8 cellular contexts compared by ENCODE assay signal in genomic region chr3:151085227-151085888, GRCh38. TPM values are rescaled to one million over a fixed set of nuclear protein-coding genes. Genes with fewer than 3 reads are reported as not detected.
DNase-seq lines count a peak whose midpoint lies in the region; ATAC-seq and TF ChIP-seq lines count a peak whose summit lies in the region.

MED12L (plus strand) TSS chr3:151085664; CDS start chr3:151086927, 1,263 bp downstream.

- H3K36me3 Mint-ChIP-seq in nephron progenitor cell (ENCODE audit: low read depth) = peaks cover 8% of the 10 kb centered on the region

- H3K9me3 ChIP-seq in testis = no peaks in the 10 kb centered on the region

- H3K27me3 ChIP-seq in foreskin keratinocyte (peaks cover 95% of the 10 kb centered on the region), testis (no peaks in the 10 kb centered on the region)

- peak within 1 kb of the TSS; percentile 65 to 83 for H3K4me3 ChIP-seq in testis

- TF ChIP-seq CTCF in foreskin keratinocyte (conservative IDR thresholded peaks at IDR 0.05) (peak; percentile 12), nephron progenitor cell (IDR thresholded peaks at IDR 0.05) (no peak), testis (IDR thresholded peaks at IDR 0.05) (no peak)

- H3K27ac ChIP-seq in foreskin keratinocyte (no peak within 1 kb of the TSS), testis (peak within 1 kb of the TSS; percentile 72 to 73)

- peak within 1 kb of the TSS; percentile 91 for H3K4me3 Mint-ChIP-seq in nephron progenitor cell

- ATAC-seq in GM19463 (IDR thresholded peaks at IDR 0.05; ENCODE audit: unreplicated experiment) (peak; percentile 67), foreskin keratinocyte (peak; percentile 72)

- H3K27me3 Mint-ChIP-seq in nephron progenitor cell (ENCODE audit: low read depth, poor library complexity) = peaks cover 20% of the 10 kb centered on the region

- no peak for TF ChIP-seq POLR2A in testis (IDR thresholded peaks at IDR 0.05)

- WGBS in testis, 2 donors = 1% methylated on average over 49 of the region's 84 CpGs; no CpG with 5 or more reads in 1 of the 2 donors

- H3K27ac Mint-ChIP-seq in nephron progenitor cell = no peak within 1 kb of the TSS

- intact Hi-C loops in testis (cut with DNase I; ENCODE audit: low total_unique reads) = no loop called here

- H3K4me1 Mint-ChIP-seq in nephron progenitor cell = peaks cover 39% of the 10 kb centered on the region

- H3K4me1 ChIP-seq in foreskin keratinocyte (no peaks in the 10 kb centered on the region), testis (peaks cover 4% of the 10 kb centered on the region)

- no peaks in the 10 kb centered on the region for H3K9me3 Mint-ChIP-seq in nephron progenitor cell

- peak; percentile 40 for DNase-seq in CMK (ENCODE audit: low read depth)
- peak; percentile 81 for DNase-seq in HK-2 (ENCODE audit: unreplicated experiment)
- peak; percentile 68 to 74 for DNase-seq in NOMO-1 (lab: John Stamatoyannopoulos, UW; ENCODE audit: unreplicated experiment in 2 of 2)
- peak; percentile 60 for DNase-seq in activated naive CD4-positive, alpha-beta T cell treated with Interleukin-2 at 50 U/mL for 16 hours
- peak in 1 of 2 donors; percentile 46 for DNase-seq in foreskin keratinocyte
- peak; percentile 88 for DNase-seq in nephron progenitor cell
- DNase-seq in testis = peak; percentile 73

- no peaks in the 10 kb centered on the region for H3K36me3 ChIP-seq in testis (ENCODE audit: low read depth, missing control alignments)

RNA-seq across cellular contexts. Expression of gene MED12L, which starts in this region (rescaled TPM):
- total RNA-seq in foreskin keratinocyte (0.34 and 0.35 TPM in 2 replicates), testis (10 to 100 TPM; 10.3 to 18.5 TPM)
- polyA plus RNA-seq in foreskin keratinocyte (0.02 and 0.08 TPM in 2 replicates), testis (ENCODE audit: insufficient read depth, low read depth, low replicate concordance) (10.4 TPM)

Comparison
In these comparisons a context has a peak if more than half of its experiments do, and no peak if none do; other contexts are left out.
1. RNA of gene MED12L (polyA plus RNA-seq): 10.4 TPM in testis (single experiment); 0.02 to 0.08 TPM in foreskin keratinocyte; every median in the first group is over 10 times any median in the second.
2. Peak in ATAC-seq in foreskin keratinocyte; RNA of the gene not detected or under 1 TPM.